Comparison of ENCODE assay signal across 17 cellular contexts in the genomic region with DNA sequence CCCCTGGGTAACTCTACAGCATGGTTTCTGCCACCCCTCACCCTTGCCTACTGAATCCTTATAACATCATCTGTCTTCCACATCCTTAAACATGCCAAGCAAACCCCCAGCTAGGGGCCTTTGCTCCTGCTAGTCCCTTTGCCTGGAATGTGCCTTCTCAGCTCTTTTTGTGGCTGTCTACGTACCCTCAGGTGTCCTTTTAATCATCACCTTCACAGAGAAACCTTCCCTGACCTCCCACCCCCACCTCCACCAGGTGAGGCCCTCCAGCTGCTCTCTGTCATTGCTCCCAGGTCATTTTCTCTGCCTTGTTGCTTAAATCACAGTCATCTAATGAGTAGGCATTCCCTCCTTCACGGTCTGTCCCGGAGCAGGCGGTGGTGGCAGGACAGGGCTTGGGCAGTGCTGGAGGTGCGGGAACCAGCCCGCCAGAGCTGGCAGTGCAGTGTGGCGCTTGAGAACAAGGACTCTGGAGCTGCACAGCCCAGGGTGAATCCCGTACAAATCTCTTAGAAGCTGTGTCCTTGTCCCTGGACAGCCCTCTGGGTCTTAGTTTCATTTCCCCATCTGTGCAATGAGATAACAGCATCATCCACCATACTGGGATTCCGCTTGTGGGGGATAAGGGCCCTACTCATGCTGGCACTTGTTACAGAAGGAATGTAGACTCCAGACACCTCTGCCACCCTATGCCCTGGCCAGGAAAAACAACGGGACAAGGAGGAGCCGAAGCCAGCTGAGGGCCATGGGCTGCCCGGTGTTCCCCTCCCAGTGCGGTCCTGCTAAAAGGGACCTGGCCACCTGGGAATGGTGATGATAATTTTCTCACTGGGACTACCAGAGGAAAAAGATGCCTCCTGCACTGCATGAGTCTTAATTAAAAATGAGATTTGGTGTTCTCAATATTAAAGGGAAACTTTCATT. TPM values are rescaled to one million over a fixed set of nuclear protein-coding genes. Genes with fewer than 3 reads are reported as not detected.
A peak's percentile ranks its signal among the peaks of the same experiment; 100 is the strongest.
DNase-seq lines count a peak whose midpoint lies in the region; ATAC-seq and TF ChIP-seq lines count a peak whose summit lies in the region.
"Had no signal": no experiment of that assay in that cellular context is flagged by ENCODE, and none has a peak within 500 bp of the region (broad histone marks: within the 10 kb centered on the region; RNA-seq: fewer than 3 reads in every experiment).

No MANE protein-coding gene starts in this region.

- TF ChIP-seq CTCF in coronary artery (IDR thresholded peaks at IDR 0.05) (no peak), neural progenitor cell (IDR thresholded peaks at IDR 0.05) (no peak)

- peaks cover 4% of the 10 kb centered on the region for H3K27me3 Mint-ChIP-seq in neural progenitor cell (ENCODE audit: insufficient read depth, low read depth)
- H3K27me3 Mint-ChIP-seq: CD4-positive, alpha-beta memory T cell had no signal

- H3K4me2 ChIP-seq in neural progenitor cell: no peak overlapping the region
- H3K4me2 ChIP-seq: SK-N-SH had no signal

- H3K27ac Mint-ChIP-seq in neural progenitor cell: peak overlapping the region; percentile 28
- H3K27ac Mint-ChIP-seq: CD4-positive, alpha-beta memory T cell; IgD-negative memory B cell had no signal

- no peaks in the 10 kb centered on the region for H3K27me3 ChIP-seq in neural progenitor cell

- no peak overlapping the region for H3K4me3 Mint-ChIP-seq in neural progenitor cell
- H3K4me3 Mint-ChIP-seq: CD4-positive, alpha-beta memory T cell had no signal

- H3K4me3 ChIP-seq in coronary artery (no peak overlapping the region), neural progenitor cell (no peak overlapping the region)

- H3K36me3 Mint-ChIP-seq in neural progenitor cell: no peaks in the 10 kb centered on the region
- H3K36me3 Mint-ChIP-seq: CD4-positive, alpha-beta memory T cell had no signal

- no peaks in the 10 kb centered on the region for H3K4me1 ChIP-seq in neural progenitor cell

- H3F3A ChIP-seq in neural progenitor cell (ENCODE audit: low read depth): no peaks in the 10 kb centered on the region

- H4K20me1 ChIP-seq in neural progenitor cell (ENCODE audit: low read depth): peaks cover 7% of the 10 kb centered on the region

- H3K9me3 ChIP-seq in neural progenitor cell (ENCODE audit: low read depth): no peaks in the 10 kb centered on the region
- H3K9me3 ChIP-seq: SK-N-SH had no signal

- H2AFZ ChIP-seq in neural progenitor cell (replicated peaks): no peak overlapping the region

- H3K27ac ChIP-seq in coronary artery (no peak overlapping the region), neural progenitor cell (no peak overlapping the region)
- H3K27ac ChIP-seq: RWPE1 had no signal

- no peak overlapping the region for H3K9ac ChIP-seq in neural progenitor cell
- H3K9ac ChIP-seq: SK-N-SH had no signal

- no peaks in the 10 kb centered on the region for H3K79me2 ChIP-seq in neural progenitor cell (ENCODE audit: low read depth)

- DNase-seq in Right ventricle myocardium superior: peak; percentile 10
- DNase-seq in left cardiac atrium: no peak
- peak; percentile 41 for DNase-seq in coronary artery (ENCODE audit: low spot score)
- DNase-seq in neural progenitor cell (ENCODE audit: low spot score): no peak
- DNase-seq in COLO668 (lab: John Stamatoyannopoulos, UW; ENCODE audit: unreplicated experiment): no peak
- no peak for DNase-seq in AG08395 (ENCODE audit: low spot score)
- DNase-seq: AML-193; CD4-positive, alpha-beta memory T cell; NCI-H1048; NCI-H146; NCI-H226; NCI-H526 treated with DMSO at 0.1 percent for 48 hours; SK-N-SH had no signal

- H3K9me3 Mint-ChIP-seq in neural progenitor cell: no peaks in the 10 kb centered on the region
- H3K9me3 Mint-ChIP-seq: CD4-positive, alpha-beta memory T cell; IgD-negative memory B cell had no signal

- ATAC-seq in Right ventricle myocardium superior (ENCODE audit: poor library complexity): no peak
- no peak for ATAC-seq in left cardiac atrium
- no peak for ATAC-seq in HG02798 (IDR thresholded peaks at IDR 0.05; ENCODE audit: poor library complexity, unreplicated experiment)
- ATAC-seq in GM21723 (IDR thresholded peaks at IDR 0.05; ENCODE audit: unreplicated experiment): no peak

- H3K36me3 ChIP-seq in neural progenitor cell: no peaks in the 10 kb centered on the region

- intact Hi-C loops in Right ventricle myocardium superior (cut with DNase I): no loop called here
- intact Hi-C loops in left cardiac atrium (cut with DNase I): no loop called here

- H3K4me1 Mint-ChIP-seq in neural progenitor cell: peaks cover 10% of the 10 kb centered on the region
- H3K4me1 Mint-ChIP-seq: CD4-positive, alpha-beta memory T cell had no signal

RNA-seq across cellular contexts. Expression of a gene that starts 52.1 kb away (rescaled TPM):
- total RNA-seq in Right ventricle myocardium superior: 78.6 TPM
- total RNA-seq in left cardiac atrium: 10 to 100 TPM; 58.8 to 73.7 TPM
- total RNA-seq in neural progenitor cell (ENCODE audit: low replicate concordance): 8.9 and 19.7 TPM in 2 replicates

Comparison
In these comparisons a context has a peak if more than half of its experiments do, and no peak if none do; other contexts are left out.
1. DNase-seq: peak in Right ventricle myocardium superior (single experiment) and coronary artery (single experiment); none in left cardiac atrium (single experiment), neural progenitor cell (single experiment), COLO668 (single experiment) and AG08395 (single experiment).